ENCODE assay signal across 23 cellular contexts in the genomic region with DNA sequence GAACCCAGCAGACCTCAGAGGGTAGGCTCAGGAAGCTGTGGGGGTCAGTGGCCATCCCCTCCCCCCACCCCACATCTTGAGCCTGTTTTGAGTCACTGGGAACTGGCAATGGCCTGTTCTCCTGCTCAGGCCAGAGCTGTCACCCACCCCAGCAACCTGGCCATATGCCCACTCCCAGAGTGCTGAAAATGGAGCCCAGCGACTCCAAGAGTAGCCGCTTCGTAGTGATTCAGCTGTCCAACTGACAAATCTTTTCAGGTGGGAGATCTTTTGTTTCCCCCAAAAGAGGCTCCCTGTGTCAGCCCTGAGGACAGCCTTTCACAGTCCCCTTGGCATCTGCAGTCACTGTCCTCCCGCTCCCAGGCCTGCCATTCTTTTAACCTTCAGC. TPM values are rescaled to one million over a fixed set of nuclear protein-coding genes. Genes with fewer than 3 reads are reported as not detected.
DNase-seq lines count a peak whose midpoint lies in the region; TF ChIP-seq lines count a peak whose summit lies in the region.
"Had no signal": no experiment of that assay in that cellular context is flagged by ENCODE, and none has a peak within 500 bp of the region (broad histone marks: within the 10 kb centered on the region; RNA-seq: fewer than 3 reads in every experiment).

No MANE protein-coding gene starts in this region.

- H3K9me3 ChIP-seq in BLaER1, result no peaks in the 10 kb centered on the region
- no peaks in the 10 kb centered on the region for H3K9me3 ChIP-seq in endodermal cell (ENCODE audit: control insufficient read depth, low read length)
- H3K9me3 ChIP-seq in CD8-positive, alpha-beta memory T cell (ENCODE audit: low read length), result no peaks in the 10 kb centered on the region
- no peaks in the 10 kb centered on the region for H3K9me3 ChIP-seq in A673 (ENCODE audit: low read depth, low read length, poor library complexity, severe bottlenecking)

- no peaks in the 10 kb centered on the region for H3K9me3 Mint-ChIP-seq in endodermal cell
- no peaks in the 10 kb centered on the region for H3K9me3 Mint-ChIP-seq in osteocyte (ENCODE audit: unreplicated experiment)
- no peaks in the 10 kb centered on the region for H3K9me3 Mint-ChIP-seq in CD8-positive, alpha-beta memory T cell
- H3K9me3 Mint-ChIP-seq: CD4-positive, alpha-beta memory T cell had no signal

- WGBS in endodermal cell (ENCODE audit: insufficient coverage in 1 of 2, insufficient read length in 1 of 2), 2 experiments, result 81 to 88% methylated on average over 3 to 4 of the region's 4 CpGs

- H3K4me1 Mint-ChIP-seq in endodermal cell (no peaks in the 10 kb centered on the region), osteocyte (ENCODE audit: unreplicated experiment) (no peaks in the 10 kb centered on the region)
- H3K4me1 Mint-ChIP-seq in CD8-positive, alpha-beta memory T cell, result peaks cover 0 to 3% (median 0%) of the 10 kb centered on the region in 3 donors
- H3K4me1 Mint-ChIP-seq: CD4-positive, alpha-beta memory T cell had no signal

- H3K27me3 Mint-ChIP-seq in endodermal cell (ENCODE audit: insufficient read depth), result peaks cover 6% of the 10 kb centered on the region
- no peaks in the 10 kb centered on the region for H3K27me3 Mint-ChIP-seq in osteocyte (ENCODE audit: unreplicated experiment)
- H3K27me3 Mint-ChIP-seq in CD8-positive, alpha-beta memory T cell, result no peaks in the 10 kb centered on the region
- H3K27me3 Mint-ChIP-seq: CD4-positive, alpha-beta memory T cell had no signal

- in situ Hi-C loops in G401 (cut with HindIII; ENCODE audit: low sequenced_read_pairs), result no loop called here

- BruUV-seq in A673 (replicated peaks; lab: Mats Ljungman, UMichigan), result no TSS peak

- H3K4me2 ChIP-seq in BLaER1, result 0 out of 2 replicates have a peak overlapping the region, but pooled peaks have one; percentile 22

- CTCF ChIA-PET in CD8-positive, alpha-beta memory T cell (lab: Charles Lee), result no interaction called here
- CTCF ChIA-PET in A673 (lab: Charles Lee), result no interaction called here

- POLR2A ChIA-PET in CD8-positive, alpha-beta memory T cell (lab: Charles Lee), result no interaction called here
- POLR2A ChIA-PET in A673 (lab: Charles Lee; ENCODE audit: low non-redundant PET), result no interaction called here

- H3K27ac ChIP-seq in BLaER1 (no peak overlapping the region), endodermal cell (ENCODE audit: low read depth, low read length) (no peak overlapping the region), A673 (ENCODE audit: low read depth, low read length, poor library complexity, severe bottlenecking) (no peak overlapping the region)
- H3K27ac ChIP-seq in CD8-positive, alpha-beta memory T cell (ENCODE audit: low read depth, low read length), result no peak overlapping the region
- H3K27ac ChIP-seq: HL-60, RWPE1 had no signal

- TF ChIP-seq CTCF in endodermal cell (conservative IDR thresholded peaks at IDR 0.05) (no peak), osteocyte (IDR thresholded peaks at IDR 0.05) (no peak), A673 (conservative IDR thresholded peaks at IDR 0.05; ENCODE audit: low read depth, low read length) (no peak)

- H3K27me3 ChIP-seq in BLaER1 (no peaks in the 10 kb centered on the region), endodermal cell (ENCODE audit: control insufficient read depth, insufficient read depth, low read length, poor library complexity, severe bottlenecking) (peaks cover 2% of the 10 kb centered on the region), A673 (replicated peaks; ENCODE audit: insufficient read depth, low read depth, low read length, poor library complexity) (no peaks in the 10 kb centered on the region)
- H3K27me3 ChIP-seq in CD8-positive, alpha-beta memory T cell (ENCODE audit: insufficient read depth, low read length, poor library complexity, severe bottlenecking), result no peaks in the 10 kb centered on the region

- intact Hi-C loops in A673 (cut with micrococcal nuclease; ENCODE audit: unreplicated experiment), result no loop called here

- no peak overlapping the region for H3K4me3 Mint-ChIP-seq in endodermal cell
- no peak overlapping the region for H3K4me3 Mint-ChIP-seq in osteocyte (ENCODE audit: unreplicated experiment)
- H3K4me3 Mint-ChIP-seq in CD8-positive, alpha-beta memory T cell, result no peak overlapping the region
- H3K4me3 Mint-ChIP-seq: CD4-positive, alpha-beta memory T cell had no signal

- no peaks in the 10 kb centered on the region for H4K20me1 ChIP-seq in BLaER1

- H3K9ac ChIP-seq in BLaER1 (no peak overlapping the region), endodermal cell (ENCODE audit: extremely low read depth, low read length, poor library complexity, severe bottlenecking) (no peak overlapping the region)

- H3K4me3 ChIP-seq in BLaER1 (no peak overlapping the region), endodermal cell (ENCODE audit: low read length) (no peak overlapping the region), A673 (ENCODE audit: low read depth, low read length, poor library complexity, severe bottlenecking) (no peak overlapping the region)
- H3K4me3 ChIP-seq in CD8-positive, alpha-beta memory T cell (ENCODE audit: low read length), result no peak overlapping the region

- H3K36me3 Mint-ChIP-seq in endodermal cell (ENCODE audit: low read depth) (no peaks in the 10 kb centered on the region), osteocyte (ENCODE audit: unreplicated experiment) (no peaks in the 10 kb centered on the region)
- no peaks in the 10 kb centered on the region for H3K36me3 Mint-ChIP-seq in CD8-positive, alpha-beta memory T cell
- H3K36me3 Mint-ChIP-seq: CD4-positive, alpha-beta memory T cell had no signal

- H3K36me3 ChIP-seq in BLaER1, result no peaks in the 10 kb centered on the region
- no peaks in the 10 kb centered on the region for H3K36me3 ChIP-seq in endodermal cell (ENCODE audit: control insufficient read depth, insufficient read depth, low read length)
- H3K36me3 ChIP-seq in CD8-positive, alpha-beta memory T cell (ENCODE audit: insufficient read depth, low read length), result no peaks in the 10 kb centered on the region
- no peaks in the 10 kb centered on the region for H3K36me3 ChIP-seq in A673 (ENCODE audit: insufficient read depth, low read length, poor library complexity, severe bottlenecking)

- DNase-seq in G401 (ENCODE audit: low spot score) (peak; percentile 54), endodermal cell (peak; percentile 16), osteocyte (ENCODE audit: extremely low spot score, unreplicated experiment) (peak; percentile 63), A673 (ENCODE audit: low spot score) (no peak), COR-L47 (lab: John Stamatoyannopoulos, UW) (no peak)
- no peak for DNase-seq in CD8-positive, alpha-beta memory T cell
- DNase-seq: CD4-positive, alpha-beta memory T cell; EL; KBM-7; MM.1S; NCI-H1048; NCI-H1417 treated with DMSO at 0.1 percent for 48 hours; NCI-H187; NCI-H2227 treated with DMSO at 0.1 percent for 48 hours; NCI-H510A; NCI-H748 treated with DMSO at 0.1 percent for 48 hours; NK-92 treated with Interleukin-12 subunit alpha and Interleukin-12 subunit beta, amount 100 ng/mL, for 24 hours; SHP77 treated with DMSO at 0.1 percent for 48 hours had no signal

- no peak overlapping the region for H3K27ac Mint-ChIP-seq in endodermal cell
- H3K27ac Mint-ChIP-seq in osteocyte (ENCODE audit: unreplicated experiment), result no peak overlapping the region
- H3K27ac Mint-ChIP-seq in CD8-positive, alpha-beta memory T cell, result no peak overlapping the region
- H3K27ac Mint-ChIP-seq: CD4-positive, alpha-beta memory T cell had no signal

- H3K4me1 ChIP-seq in BLaER1, result peaks cover 11% of the 10 kb centered on the region
- H3K4me1 ChIP-seq in endodermal cell (ENCODE audit: control insufficient read depth, insufficient read depth, low read length), result no peaks in the 10 kb centered on the region
- H3K4me1 ChIP-seq in CD8-positive, alpha-beta memory T cell (ENCODE audit: insufficient read depth, low read length), result no peaks in the 10 kb centered on the region
- H3K4me1 ChIP-seq in A673 (ENCODE audit: insufficient read depth, low read length, poor library complexity, severe bottlenecking), result no peaks in the 10 kb centered on the region

RNA-seq across cellular contexts. Expression of a gene that starts 32.4 kb away (rescaled TPM):
- total RNA-seq in G401 (2014; rRNA removed; shearing (Covaris generic)), result not detected in 2 replicates
- total RNA-seq in endodermal cell (not detected), osteocyte (not detected in 2 replicates), A673 (2021) (not detected in 2 replicates)
- polyA plus RNA-seq in endodermal cell (2013, experiment 1 of 2), result 0.14 TPM
- not detected for polyA plus RNA-seq in endodermal cell (2013, experiment 2 of 2)
- not detected for total RNA-seq in CD8-positive, alpha-beta memory T cell
- 0.36 TPM for polyA plus RNA-seq in CD8-positive, alpha-beta memory T cell
- total RNA-seq: CD4-positive, alpha-beta memory T cell; HepG2; HT-29 had no signal
- polyA plus RNA-seq: CD4-positive, alpha-beta memory T cell; HepG2 had no signal

Comparison
In these comparisons a context has a peak if more than half of its experiments do, and no peak if none do; other contexts are left out.
1. DNase-seq: peak in G401 (single experiment), endodermal cell (single experiment) and osteocyte (single experiment); none in CD8-positive, alpha-beta memory T cell (0 of 5), A673 (single experiment) and COR-L47 (single experiment).